ENCODE assay signal across 1 cellular context in the genomic region with DNA sequence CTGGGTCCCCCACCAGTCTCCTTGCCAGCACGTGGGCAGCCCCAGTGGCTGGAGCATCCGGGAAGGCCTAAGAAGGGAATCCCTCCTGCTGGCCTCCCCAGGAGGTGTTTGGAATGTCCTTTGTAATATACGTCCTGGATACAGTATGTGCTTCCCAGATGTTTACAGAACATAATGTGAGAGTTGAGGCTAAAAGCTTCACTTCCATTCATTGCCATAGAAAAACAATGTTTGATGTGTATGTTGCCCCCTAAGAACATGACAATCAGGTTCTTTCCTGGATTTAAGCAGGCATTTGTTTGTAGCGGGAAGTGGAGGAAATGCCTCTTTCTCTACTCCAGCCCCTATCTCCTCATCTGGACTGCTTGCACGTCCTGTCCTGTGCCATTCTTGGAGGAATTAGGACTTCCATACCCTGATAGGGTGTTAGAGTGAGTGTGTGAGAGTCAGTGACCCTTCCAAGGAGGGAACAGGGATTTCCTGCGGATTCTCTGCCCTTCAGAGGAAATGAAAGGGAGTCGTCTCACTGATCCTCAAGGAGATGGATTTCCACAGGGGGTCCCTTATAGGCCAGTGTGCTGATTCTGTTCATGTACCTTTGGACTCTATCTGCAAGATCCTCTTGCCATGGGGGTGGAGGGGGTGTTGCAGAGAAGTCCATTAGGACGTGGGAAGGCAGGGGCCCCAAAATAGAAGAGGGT.
TF ChIP-seq lines count a peak whose summit lies in the region.

No MANE protein-coding gene starts in this region.

TF ChIP-seq in HepG2, 621 proteins besides CTCF, POLR2A, EP300 and RAD21 (continues in another document):
- TF ChIP-seq ARNT2 (CRISPR knock-in tag; IDR thresholded peaks at IDR 0.05; ENCODE audit: low read depth) (peak; percentile 72), RBFOX2 (IDR thresholded peaks at IDR 0.05; ENCODE audit: low read depth, low read length) (peak; percentile 82), RARG (CRISPR knock-in tag; IDR thresholded peaks at IDR 0.05; ENCODE audit: low read depth) (0 out of 2 replicates have a peak, but pooled peaks have one; percentile 24), ZNF749 (CRISPR knock-in tag; IDR thresholded peaks at IDR 0.05; ENCODE audit: borderline replicate concordance) (peak; percentile 31; the same call in 1 of the 2 replicates), ZNF225 (CRISPR knock-in tag; IDR thresholded peaks at IDR 0.05) (0 out of 2 replicates have a peak, but pooled peaks have one; percentile 3), PITX1 (CRISPR knock-in tag; IDR thresholded peaks at IDR 0.05) (no peak; the same call in 1 of the 2 replicates), DBP (CRISPR knock-in tag; IDR thresholded peaks at IDR 0.05; ENCODE audit: not compliant biosample characterization) (peak; percentile 8), SETDB1 (CRISPR knock-in tag; IDR thresholded peaks at IDR 0.05; ENCODE audit: borderline replicate concordance) (no peak), TEAD3 (CRISPR knock-in tag; optimal IDR thresholded peaks at IDR 0.05; ENCODE audit: borderline replicate concordance) (no peak), KLF9 (CRISPR knock-in tag; IDR thresholded peaks at IDR 0.05; ENCODE audit: low read depth) (peak; percentile 87; the same call in 1 of the 2 replicates), SRY (CRISPR knock-in tag; IDR thresholded peaks at IDR 0.05) (no peak; the same call in 1 of the 2 replicates), ZNF616 (CRISPR knock-in tag; IDR thresholded peaks at IDR 0.05; ENCODE audit: low read depth) (peak; percentile 33; the same call in 1 of the 2 replicates), HNF4A (CRISPR knock-in tag; IDR thresholded peaks at IDR 0.05) (no peak), ZNF619 (CRISPR knock-in tag; IDR thresholded peaks at IDR 0.05) (no peak), TARDBP (CRISPR knock-in tag; IDR thresholded peaks at IDR 0.05) (peak; percentile 84), SSRP1 (CRISPR knock-in tag; IDR thresholded peaks at IDR 0.05) (peak; percentile 100), ZNF44 (CRISPR knock-in tag; IDR thresholded peaks at IDR 0.05) (peak; percentile 76; the same call in 1 of the 2 replicates), HNRNPL (IDR thresholded peaks at IDR 0.05; ENCODE audit: low read depth, low read length) (0 out of 2 replicates have a peak, but pooled peaks have one; percentile 38), ZNF329 (CRISPR knock-in tag; IDR thresholded peaks at IDR 0.05; ENCODE audit: low read depth) (peak; percentile 42; the same call in 1 of the 2 replicates), E2F2 (CRISPR knock-in tag; IDR thresholded peaks at IDR 0.05; ENCODE audit: borderline replicate concordance) (peak; percentile 51; the same call in 1 of the 2 replicates), ZFY (CRISPR knock-in tag; IDR thresholded peaks at IDR 0.05) (0 out of 2 replicates have a peak, but pooled peaks have one; percentile 8), MIER2 (CRISPR knock-in tag; IDR thresholded peaks at IDR 0.05) (peak; percentile 16; the same call in 1 of the 2 replicates), SIN3B (IDR thresholded peaks at IDR 0.05; ENCODE audit: low read length) (no peak), ZNF737 (CRISPR knock-in tag; IDR thresholded peaks at IDR 0.05; ENCODE audit: borderline replicate concordance) (0 out of 2 replicates have a peak, but pooled peaks have one; percentile 6), ZNF224 (CRISPR knock-in tag; IDR thresholded peaks at IDR 0.05) (no peak; the same call in 1 of the 2 replicates), HIVEP1 (CRISPR knock-in tag; IDR thresholded peaks at IDR 0.05) (peak; percentile 19; the same call in 1 of the 2 replicates), ZNF557 (CRISPR knock-in tag; IDR thresholded peaks at IDR 0.05) (peak; percentile 56; the same call in 1 of the 2 replicates), CHD4 (IDR thresholded peaks at IDR 0.05; ENCODE audit: borderline replicate concordance, low read length) (no peak), HMG20A (CRISPR knock-in tag; IDR thresholded peaks at IDR 0.05; ENCODE audit: borderline replicate concordance) (no peak), YY1 (IDR thresholded peaks at IDR 0.05; ENCODE audit: insufficient read depth, insufficient replicate concordance, low read depth, low read length) (no peak), RXRA (CRISPR knock-in tag; IDR thresholded peaks at IDR 0.05) (no peak), IRF2 (CRISPR knock-in tag; IDR thresholded peaks at IDR 0.05) (peak; percentile 57; the same call in 1 of the 2 replicates), KDM4B (CRISPR knock-in tag; IDR thresholded peaks at IDR 0.05) (no peak), PRMT3 (CRISPR knock-in tag; IDR thresholded peaks at IDR 0.05; ENCODE audit: borderline replicate concordance, low read depth) (no peak), ZNF441 (CRISPR knock-in tag; IDR thresholded peaks at IDR 0.05; ENCODE audit: borderline replicate concordance) (peak; percentile 36), SPEN (CRISPR knock-in tag; IDR thresholded peaks at IDR 0.05; ENCODE audit: low read depth) (no peak), PPARG (CRISPR knock-in tag; conservative IDR thresholded peaks at IDR 0.05) (peak; percentile 46; the same call in 1 of the 2 replicates), ZC3H13 (CRISPR knock-in tag; IDR thresholded peaks at IDR 0.05) (peak; percentile 76)
- TF ChIP-seq, protein P1, sequence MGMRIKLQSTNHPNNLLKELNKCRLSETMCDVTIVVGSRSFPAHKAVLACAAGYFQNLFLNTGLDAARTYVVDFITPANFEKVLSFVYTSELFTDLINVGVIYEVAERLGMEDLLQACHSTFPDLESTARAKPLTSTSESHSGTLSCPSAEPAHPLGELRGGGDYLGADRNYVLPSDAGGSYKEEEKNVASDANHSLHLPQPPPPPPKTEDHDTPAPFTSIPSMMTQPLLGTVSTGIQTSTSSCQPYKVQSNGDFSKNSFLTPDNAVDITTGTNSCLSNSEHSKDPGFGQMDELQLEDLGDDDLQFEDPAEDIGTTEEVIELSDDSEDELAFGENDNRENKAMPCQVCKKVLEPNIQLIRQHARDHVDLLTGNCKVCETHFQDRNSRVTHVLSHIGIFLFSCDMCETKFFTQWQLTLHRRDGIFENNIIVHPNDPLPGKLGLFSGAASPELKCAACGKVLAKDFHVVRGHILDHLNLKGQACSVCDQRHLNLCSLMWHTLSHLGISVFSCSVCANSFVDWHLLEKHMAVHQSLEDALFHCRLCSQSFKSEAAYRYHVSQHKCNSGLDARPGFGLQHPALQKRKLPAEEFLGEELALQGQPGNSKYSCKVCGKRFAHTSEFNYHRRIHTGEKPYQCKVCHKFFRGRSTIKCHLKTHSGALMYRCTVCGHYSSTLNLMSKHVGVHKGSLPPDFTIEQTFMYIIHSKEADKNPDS (CRISPR knock-in tag; IDR thresholded peaks at IDR 0.05) = no peak
- TF ChIP-seq, protein P2, sequence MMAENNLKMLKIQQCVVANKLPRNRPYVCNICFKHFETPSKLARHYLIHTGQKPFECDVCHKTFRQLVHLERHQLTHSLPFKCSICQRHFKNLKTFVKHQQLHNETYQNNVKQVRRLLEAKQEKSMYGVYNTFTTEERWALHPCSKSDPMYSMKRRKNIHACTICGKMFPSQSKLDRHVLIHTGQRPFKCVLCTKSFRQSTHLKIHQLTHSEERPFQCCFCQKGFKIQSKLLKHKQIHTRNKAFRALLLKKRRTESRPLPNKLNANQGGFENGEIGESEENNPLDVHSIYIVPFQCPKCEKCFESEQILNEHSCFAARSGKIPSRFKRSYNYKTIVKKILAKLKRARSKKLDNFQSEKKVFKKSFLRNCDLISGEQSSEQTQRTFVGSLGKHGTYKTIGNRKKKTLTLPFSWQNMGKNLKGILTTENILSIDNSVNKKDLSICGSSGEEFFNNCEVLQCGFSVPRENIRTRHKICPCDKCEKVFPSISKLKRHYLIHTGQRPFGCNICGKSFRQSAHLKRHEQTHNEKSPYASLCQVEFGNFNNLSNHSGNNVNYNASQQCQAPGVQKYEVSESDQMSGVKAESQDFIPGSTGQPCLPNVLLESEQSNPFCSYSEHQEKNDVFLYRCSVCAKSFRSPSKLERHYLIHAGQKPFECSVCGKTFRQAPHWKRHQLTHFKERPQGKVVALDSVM (CRISPR knock-in tag; IDR thresholded peaks at IDR 0.05) = no peak; the same call in 1 of the 2 replicates
- TF ChIP-seq, protein P3, sequence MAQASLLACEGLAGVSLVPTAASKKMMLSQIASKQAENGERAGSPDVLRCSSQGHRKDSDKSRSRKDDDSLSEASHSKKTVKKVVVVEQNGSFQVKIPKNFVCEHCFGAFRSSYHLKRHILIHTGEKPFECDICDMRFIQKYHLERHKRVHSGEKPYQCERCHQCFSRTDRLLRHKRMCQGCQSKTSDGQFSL (CRISPR knock-in tag; IDR thresholded peaks at IDR 0.05) = no peak
- TF ChIP-seq, protein P4, sequence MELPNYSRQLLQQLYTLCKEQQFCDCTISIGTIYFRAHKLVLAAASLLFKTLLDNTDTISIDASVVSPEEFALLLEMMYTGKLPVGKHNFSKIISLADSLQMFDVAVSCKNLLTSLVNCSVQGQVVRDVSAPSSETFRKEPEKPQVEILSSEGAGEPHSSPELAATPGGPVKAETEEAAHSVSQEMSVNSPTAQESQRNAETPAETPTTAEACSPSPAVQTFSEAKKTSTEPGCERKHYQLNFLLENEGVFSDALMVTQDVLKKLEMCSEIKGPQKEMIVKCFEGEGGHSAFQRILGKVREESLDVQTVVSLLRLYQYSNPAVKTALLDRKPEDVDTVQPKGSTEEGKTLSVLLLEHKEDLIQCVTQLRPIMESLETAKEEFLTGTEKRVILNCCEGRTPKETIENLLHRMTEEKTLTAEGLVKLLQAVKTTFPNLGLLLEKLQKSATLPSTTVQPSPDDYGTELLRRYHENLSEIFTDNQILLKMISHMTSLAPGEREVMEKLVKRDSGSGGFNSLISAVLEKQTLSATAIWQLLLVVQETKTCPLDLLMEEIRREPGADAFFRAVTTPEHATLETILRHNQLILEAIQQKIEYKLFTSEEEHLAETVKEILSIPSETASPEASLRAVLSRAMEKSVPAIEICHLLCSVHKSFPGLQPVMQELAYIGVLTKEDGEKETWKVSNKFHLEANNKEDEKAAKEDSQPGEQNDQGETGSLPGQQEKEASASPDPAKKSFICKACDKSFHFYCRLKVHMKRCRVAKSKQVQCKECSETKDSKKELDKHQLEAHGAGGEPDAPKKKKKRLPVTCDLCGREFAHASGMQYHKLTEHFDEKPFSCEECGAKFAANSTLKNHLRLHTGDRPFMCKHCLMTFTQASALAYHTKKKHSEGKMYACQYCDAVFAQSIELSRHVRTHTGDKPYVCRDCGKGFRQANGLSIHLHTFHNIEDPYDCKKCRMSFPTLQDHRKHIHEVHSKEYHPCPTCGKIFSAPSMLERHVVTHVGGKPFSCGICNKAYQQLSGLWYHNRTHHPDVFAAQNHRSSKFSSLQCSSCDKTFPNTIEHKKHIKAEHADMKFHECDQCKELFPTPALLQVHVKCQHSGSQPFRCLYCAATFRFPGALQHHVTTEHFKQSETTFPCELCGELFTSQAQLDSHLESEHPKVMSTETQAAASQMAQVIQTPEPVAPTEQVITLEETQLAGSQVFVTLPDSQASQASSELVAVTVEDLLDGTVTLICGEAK (IDR thresholded peaks at IDR 0.05) = no peak
- TF ChIP-seq, protein P4 (CRISPR knock-in tag; IDR thresholded peaks at IDR 0.05) = no peak
- TF ChIP-seq, protein P5, sequence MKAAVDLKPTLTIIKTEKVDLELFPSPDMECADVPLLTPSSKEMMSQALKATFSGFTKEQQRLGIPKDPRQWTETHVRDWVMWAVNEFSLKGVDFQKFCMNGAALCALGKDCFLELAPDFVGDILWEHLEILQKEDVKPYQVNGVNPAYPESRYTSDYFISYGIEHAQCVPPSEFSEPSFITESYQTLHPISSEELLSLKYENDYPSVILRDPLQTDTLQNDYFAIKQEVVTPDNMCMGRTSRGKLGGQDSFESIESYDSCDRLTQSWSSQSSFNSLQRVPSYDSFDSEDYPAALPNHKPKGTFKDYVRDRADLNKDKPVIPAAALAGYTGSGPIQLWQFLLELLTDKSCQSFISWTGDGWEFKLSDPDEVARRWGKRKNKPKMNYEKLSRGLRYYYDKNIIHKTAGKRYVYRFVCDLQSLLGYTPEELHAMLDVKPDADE (CRISPR knock-in tag; IDR thresholded peaks at IDR 0.05) = peak; percentile 9; the same call in 1 of the 2 replicates
